Comparison of ENCODE assay signal across 11 cellular contexts in the genomic region with DNA sequence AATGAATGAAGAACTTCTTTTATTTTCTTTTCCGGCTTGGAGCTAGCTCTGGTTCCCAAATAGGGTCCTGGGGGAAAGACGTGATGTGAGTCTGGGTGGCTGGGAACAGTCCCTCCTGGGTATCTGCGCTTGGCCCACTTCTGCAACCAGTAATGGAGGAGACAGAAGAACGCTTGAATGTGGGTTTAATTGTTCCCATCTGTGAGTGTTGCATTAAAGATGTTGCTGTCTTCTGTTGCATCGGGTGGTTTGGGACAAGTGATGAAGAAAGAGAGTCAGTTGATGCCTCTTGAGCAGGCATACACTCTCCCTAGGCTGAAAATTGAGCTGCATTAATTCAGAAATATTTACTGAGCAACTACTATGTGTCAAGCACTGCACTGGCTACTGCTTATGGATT.
A peak's percentile ranks its signal among the peaks of the same experiment; 100 is the strongest.
DNase-seq lines count a peak whose midpoint lies in the region; ATAC-seq and TF ChIP-seq lines count a peak whose summit lies in the region.
"Had no signal": no experiment of that assay in that cellular context is flagged by ENCODE, and none has a peak within 500 bp of the region (broad histone marks: within the 10 kb centered on the region; RNA-seq: fewer than 3 reads in every experiment).

No MANE protein-coding gene starts in this region.

- peaks cover 0 to 7% (median 0%) of the 10 kb centered on the region in 11 donors for H3K9me3 Mint-ChIP-seq in naive thymus-derived CD4-positive, alpha-beta T cell
- H3K9me3 Mint-ChIP-seq: activated T-cell treated with anti-CD3 and anti-CD28 coated beads, Interleukin-2, amount 50 U/mL, for 4 hours had no signal

- peaks cover 6 to 15% (median 9%) of the 10 kb centered on the region in 7 donors for H3K4me1 Mint-ChIP-seq in naive thymus-derived CD4-positive, alpha-beta T cell

- no peaks in the 10 kb centered on the region for H3K4me1 ChIP-seq in naive thymus-derived CD4-positive, alpha-beta T cell (ENCODE audit: control insufficient read depth in 2 of 2, insufficient read depth in 2 of 2, low read length in 2 of 2)

- ATAC-seq in naive thymus-derived CD4-positive, alpha-beta T cell, result no peak
- no peak for ATAC-seq in HG02870 (IDR thresholded peaks at IDR 0.05; ENCODE audit: unreplicated experiment)

- no peaks in the 10 kb centered on the region for H3K27me3 ChIP-seq in naive thymus-derived CD4-positive, alpha-beta T cell (ENCODE audit: control insufficient read depth in 2 of 2, insufficient read depth in 2 of 2, low read length in 2 of 2)

- peak; percentile 15 for DNase-seq in AG09319 (ENCODE audit: extremely low read depth, low read depth)
- DNase-seq in HFF-Myc (ENCODE audit: extremely low read depth, low read depth), result no peak
- DNase-seq in astrocyte of the spinal cord (ENCODE audit: low read depth, low spot score), result no peak
- DNase-seq in naive thymus-derived CD4-positive, alpha-beta T cell, result no peak
- no peak for DNase-seq in globus pallidus (ENCODE audit: low spot score)
- DNase-seq in COLO829 (ENCODE audit: low spot score), result no peak
- no peak for DNase-seq in CD1c-positive myeloid dendritic cell (ENCODE audit: extremely low spot score)
- DNase-seq: activated T-cell treated with anti-CD3 and anti-CD28 coated beads, Interleukin-2, amount 50 U/mL, for 4 hours; hippocampal formation; NCI-H146 had no signal

- H3K4me3 ChIP-seq in HFF-Myc (replicated peaks; ENCODE audit: low read depth, low read length) (peak overlapping the region; percentile 21), astrocyte of the spinal cord (ENCODE audit: low read depth, low read length) (peak overlapping the region; percentile 30)
- H3K4me3 ChIP-seq in naive thymus-derived CD4-positive, alpha-beta T cell (ENCODE audit: low read length), result no peak overlapping the region

- H3K27ac Mint-ChIP-seq in naive thymus-derived CD4-positive, alpha-beta T cell, result peak overlapping the region in 3 of 9 donors; percentile 67 to 91 (median 81)

- H3K4me3 Mint-ChIP-seq in naive thymus-derived CD4-positive, alpha-beta T cell, result peak overlapping the region; percentile 26 to 86 (median 72)

- POLR2A ChIA-PET in naive thymus-derived CD4-positive, alpha-beta T cell (lab: Charles Lee), result no interaction called here

- no peak overlapping the region for H3K27ac ChIP-seq in naive thymus-derived CD4-positive, alpha-beta T cell (ENCODE audit: low read depth, low read length)

- H3K36me3 ChIP-seq in naive thymus-derived CD4-positive, alpha-beta T cell (ENCODE audit: control insufficient read depth in 2 of 3, insufficient read depth in 3 of 3, low read length in 3 of 3), result no peaks in the 10 kb centered on the region

- TF ChIP-seq CTCF in AG09319 (IDR thresholded peaks at IDR 0.05; ENCODE audit: low read depth, low read length) (no peak), HFF-Myc (IDR thresholded peaks at IDR 0.05; ENCODE audit: low read depth, low read length, missing control alignments) (no peak), astrocyte of the spinal cord (IDR thresholded peaks at IDR 0.05; ENCODE audit: low read depth, low read length) (no peak)

- in situ Hi-C loops in astrocyte of the spinal cord (cut with HindIII; ENCODE audit: low sequenced_read_pairs), result no loop called here

- no peaks in the 10 kb centered on the region for H3K9me3 ChIP-seq in naive thymus-derived CD4-positive, alpha-beta T cell (ENCODE audit: control insufficient read depth in 2 of 3, low read length in 3 of 3)

- intact Hi-C loops in naive thymus-derived CD4-positive, alpha-beta T cell (cut with micrococcal nuclease), result no loop called here

- CTCF ChIA-PET in naive thymus-derived CD4-positive, alpha-beta T cell (lab: Charles Lee), result no interaction called here

- peaks cover 0 to 10% (median 7%) of the 10 kb centered on the region in 5 donors for H3K27me3 Mint-ChIP-seq in naive thymus-derived CD4-positive, alpha-beta T cell

- no peaks in the 10 kb centered on the region for H3K36me3 Mint-ChIP-seq in naive thymus-derived CD4-positive, alpha-beta T cell
